1 cellular context compared by ENCODE assay signal in the genomic region with DNA sequence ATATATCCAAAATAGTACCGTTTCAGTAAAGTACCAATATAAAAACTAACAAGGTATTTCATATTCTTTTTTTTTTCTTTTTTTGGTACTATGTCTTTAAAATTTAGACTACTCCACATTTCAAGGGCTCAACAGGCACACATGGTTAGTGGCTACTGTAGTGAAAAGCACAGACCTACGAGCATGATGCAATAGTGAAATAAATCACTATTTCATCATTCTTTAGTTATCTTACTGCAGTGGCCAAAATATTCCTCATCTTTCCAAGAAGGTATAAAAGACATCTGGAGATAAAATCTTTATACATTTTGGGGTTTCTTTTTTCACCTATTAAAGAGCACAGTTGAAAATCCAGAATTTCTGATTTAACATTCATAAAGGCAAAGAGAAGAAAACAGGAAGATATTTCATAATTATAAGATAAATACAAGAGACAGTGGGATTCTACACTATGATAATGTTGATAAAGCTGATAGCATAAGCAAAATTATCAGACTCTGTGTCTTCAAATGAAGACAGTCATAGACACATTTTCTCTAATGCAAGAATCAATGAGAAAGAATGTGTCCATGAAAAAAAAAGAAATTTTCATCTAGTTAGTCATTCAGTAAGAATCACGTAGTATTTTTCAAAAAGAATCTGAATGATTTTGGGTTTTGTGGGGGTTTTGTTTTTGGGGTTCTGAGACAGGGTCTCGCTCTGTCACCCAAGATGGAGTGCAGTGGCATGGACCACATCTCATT.
TF ChIP-seq lines count a peak whose summit lies in the region.

No MANE protein-coding gene starts in this region.

TF ChIP-seq in SK-N-SH, 30 proteins besides CTCF, POLR2A, EP300 and RAD21 (continued from another document):
- no peak for TF ChIP-seq MEF2A (IDR thresholded peaks at IDR 0.05; ENCODE audit: borderline replicate concordance, low read depth)
- TF ChIP-seq, protein P1, sequence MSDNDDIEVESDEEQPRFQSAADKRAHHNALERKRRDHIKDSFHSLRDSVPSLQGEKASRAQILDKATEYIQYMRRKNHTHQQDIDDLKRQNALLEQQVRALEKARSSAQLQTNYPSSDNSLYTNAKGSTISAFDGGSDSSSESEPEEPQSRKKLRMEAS (IDR thresholded peaks at IDR 0.05; ENCODE audit: low read depth): 0 out of 2 replicates have a peak, but pooled peaks have one; percentile 41
- TF ChIP-seq PBX3 (IDR thresholded peaks at IDR 0.05): peak; percentile 11; the same call in 1 of the 2 replicates
